In the genomic region with DNA sequence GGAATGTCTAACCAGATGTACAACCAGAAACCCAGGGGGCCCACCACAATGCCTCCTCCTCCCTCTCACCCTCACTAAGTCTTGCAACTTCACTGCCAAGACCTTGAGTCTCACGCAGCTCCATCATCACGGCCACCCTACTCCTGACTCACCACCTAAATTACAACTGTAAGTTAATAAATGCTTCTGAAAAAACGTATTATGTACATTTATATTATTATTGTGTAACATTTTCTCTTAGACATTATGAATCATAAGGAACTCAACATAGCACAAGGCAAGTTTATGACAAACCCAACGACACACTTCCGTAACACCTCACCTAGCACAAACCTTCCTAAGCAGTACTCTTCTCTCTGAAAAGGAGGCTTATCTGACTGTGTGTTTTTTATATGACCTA, we compare ENCODE assay signal across 1 cellular context.
TF ChIP-seq lines count a peak whose summit lies in the region.

No MANE protein-coding gene starts in this region.

TF ChIP-seq in IMR-90, 13 proteins besides CTCF, POLR2A, EP300 and RAD21:
- no peak for TF ChIP-seq SMC3 (IDR thresholded peaks at IDR 0.05; ENCODE audit: low read depth, low read length)
- TF ChIP-seq MAFK (IDR thresholded peaks at IDR 0.05; ENCODE audit: low read depth, low read length): peak; percentile 11; the same call in 1 of the 2 replicates
- TF ChIP-seq CHD1 (IDR thresholded peaks at IDR 0.05; ENCODE audit: low read depth, low read length): no peak
- no peak for TF ChIP-seq USF2 (IDR thresholded peaks at IDR 0.05; ENCODE audit: low read depth, low read length)
- no peak for TF ChIP-seq RFX5 (IDR thresholded peaks at IDR 0.05; ENCODE audit: low read depth, low read length)
- TF ChIP-seq MAZ (IDR thresholded peaks at IDR 0.05; ENCODE audit: borderline replicate concordance, low read depth, low read length): no peak
- TF ChIP-seq NFE2L2 (IDR thresholded peaks at IDR 0.05; ENCODE audit: low read depth, low read length): no peak
- peak; percentile 94 for TF ChIP-seq CEBPB (IDR thresholded peaks at IDR 0.05; ENCODE audit: low read depth, low read length)
- peak; percentile 51 for TF ChIP-seq FOS (IDR thresholded peaks at IDR 0.05; ENCODE audit: low read depth, low read length)
- no peak for TF ChIP-seq RCOR1 (IDR thresholded peaks at IDR 0.05; ENCODE audit: insufficient replicate concordance, low read length)
